In the genomic region with DNA sequence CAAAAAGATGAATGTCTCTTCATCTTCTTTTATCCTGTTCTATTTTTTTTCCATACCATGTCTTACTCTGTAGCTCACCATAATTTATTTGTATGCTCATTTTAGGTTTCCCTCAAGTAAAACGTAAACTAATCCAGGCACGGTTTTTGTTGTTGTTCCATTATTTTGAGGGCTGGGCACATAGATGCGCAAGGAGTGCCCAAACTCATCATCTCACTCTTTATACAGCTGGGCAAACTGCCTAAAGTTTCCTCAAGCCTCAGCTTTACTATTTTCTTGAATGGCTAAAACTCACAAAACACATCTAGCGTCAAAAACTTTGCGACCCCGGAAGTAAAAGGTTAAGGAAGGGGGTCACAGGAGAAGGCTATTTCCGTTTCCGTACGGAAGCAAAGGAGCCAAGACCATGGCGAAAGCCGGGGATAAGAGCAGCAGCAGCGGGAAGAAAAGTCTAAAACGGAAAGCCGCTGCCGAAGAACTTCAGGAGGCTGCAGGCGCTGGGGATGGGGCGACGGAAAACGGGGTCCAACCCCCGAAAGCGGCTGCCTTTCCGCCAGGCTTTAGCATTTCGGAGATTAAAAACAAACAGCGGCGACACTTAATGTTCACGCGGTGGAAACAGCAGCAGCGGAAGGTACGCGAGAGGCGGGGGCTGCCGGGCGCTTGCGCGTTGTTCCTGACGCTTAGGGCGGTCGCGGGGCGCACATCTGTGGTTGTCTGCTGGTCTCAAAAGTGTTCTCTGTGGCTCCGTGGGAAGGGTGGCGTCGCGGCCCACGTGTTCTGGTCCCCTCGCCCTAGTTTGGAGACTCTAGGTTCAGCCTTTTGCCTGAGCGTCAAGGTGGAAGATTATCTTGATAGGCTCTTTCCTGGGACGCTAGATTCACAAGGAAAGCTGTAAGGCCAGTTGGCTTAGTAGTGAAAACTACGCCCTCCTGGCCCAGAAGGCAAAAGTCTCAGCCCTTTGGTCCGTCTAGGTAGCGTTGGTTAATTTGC, we compare ENCODE assay signal across 8 cellular contexts. TPM values are rescaled to one million over a fixed set of nuclear protein-coding genes. Genes with fewer than 3 reads are reported as not detected.
DNase-seq lines count a peak whose midpoint lies in the region; ATAC-seq, FAIRE-seq and TF ChIP-seq lines count a peak whose summit lies in the region.

A gene with protein sequence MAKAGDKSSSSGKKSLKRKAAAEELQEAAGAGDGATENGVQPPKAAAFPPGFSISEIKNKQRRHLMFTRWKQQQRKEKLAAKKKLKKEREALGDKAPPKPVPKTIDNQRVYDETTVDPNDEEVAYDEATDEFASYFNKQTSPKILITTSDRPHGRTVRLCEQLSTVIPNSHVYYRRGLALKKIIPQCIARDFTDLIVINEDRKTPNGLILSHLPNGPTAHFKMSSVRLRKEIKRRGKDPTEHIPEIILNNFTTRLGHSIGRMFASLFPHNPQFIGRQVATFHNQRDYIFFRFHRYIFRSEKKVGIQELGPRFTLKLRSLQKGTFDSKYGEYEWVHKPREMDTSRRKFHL (plus strand): TSS at position 391 of the 993 bp plus-strand sequence. CDS start 16 bp downstream, at position 407.

- TF ChIP-seq POLR2A in HepG2 (IDR thresholded peaks at IDR 0.05; ENCODE audit: insufficient read depth in 1 of 2, low read depth in 2 of 2, low read length in 2 of 2) = peak; percentile 58 to 84

- intact Hi-C loops in HepG2 (cut with micrococcal nuclease; ENCODE audit: unreplicated experiment) = loop anchor here (1.0 to 10.0 kb wide), 2 partner anchors 62 to 404 kb away; no protein-coding TSS in a partner anchor

- TSS peak; percentile 88 for BruUV-seq in HepG2 (replicated peaks; lab: Mats Ljungman, UMichigan)

- peak within 1 kb of the TSS; percentile 86 to 97 (median 91) for H3K4me2 ChIP-seq in BLaER1 treated with 17β-estradiol and CSF1 and Interleukin-3, amounts not matched to agents 10 nM and 100 nM
- peak within 1 kb of the TSS; percentile 76 for H3K4me2 ChIP-seq in HepG2 (ENCODE audit: low read depth, low read length)

- DNase-seq in GM19240 (ENCODE audit: insufficient read length, low spot score) (peak; percentile 33), NCI-H524 treated with DMSO at 0.1 percent for 48 hours (lab: John Stamatoyannopoulos, UW) (peak; percentile 26), dermis blood vessel endothelial cell (peak; percentile 83), HepG2 (ENCODE audit: low spot score) (peak; percentile 82)
- DNase-seq in activated CD4-positive, alpha-beta T cell treated with anti-CD3 and anti-CD28 coated beads, Interleukin-2, amount 50 U/mL, for 24 hours (ENCODE audit: low read depth in 1 of 2, low spot score in 1 of 2) = peak; percentile 63 to 73
- peak; percentile 60 to 62 for DNase-seq in stimulated activated CD4-positive, alpha-beta T cell treated with anti-CD3 and anti-CD28 coated beads, Interleukin-2, amount 100 ng/mL, for 48 hours

- peaks cover 11 to 18% (median 16%) of the 10 kb centered on the region in 11 experiments for H3K9me3 ChIP-seq in BLaER1 treated with 17β-estradiol and CSF1 and Interleukin-3, amounts not matched to agents 10 nM and 100 nM (replicated peaks in 1 of 11)
- H3K9me3 ChIP-seq in HepG2 (ENCODE audit: low read length) = peaks cover 14% of the 10 kb centered on the region

- peak; percentile 74 for FAIRE-seq in HepG2 (lab: Jason Lieb, UNC)

- H3K27me3 ChIP-seq in BLaER1 treated with 17β-estradiol and CSF1 and Interleukin-3, amounts not matched to agents 10 nM and 100 nM = peaks cover 0 to 5% (median 0%) of the 10 kb centered on the region in 11 experiments; a peak in 3 of 22 replicates
- no peaks in the 10 kb centered on the region; a peak in 1 of 5 replicates for H3K27me3 ChIP-seq in HepG2 (ENCODE audit: control insufficient read depth in 1 of 2, insufficient read depth in 2 of 2, low read length in 2 of 2)

- POLR2A ChIA-PET in HepG2 (lab: Yijun Ruan, JAX) = interaction anchor here (0.8 to 3.5 kb wide), 5 partner anchors 13 to 95 kb away, joined by 3 to 22 read pairs (median 4); a partner anchor contains a TSS

- CTCF ChIA-PET in HepG2 (lab: Yijun Ruan, JAX; ENCODE audit: low intra/inter-chr PET ratio, low total read pairs) = no interaction called here

- ATAC-seq in HG03460 (IDR thresholded peaks at IDR 0.05; ENCODE audit: unreplicated experiment) (peak; percentile 94), HepG2 (peak; percentile 99)

- peaks cover 0 to 46% (median 28%) of the 10 kb centered on the region in 11 experiments; a peak in 13 of 22 replicates for H4K20me1 ChIP-seq in BLaER1 treated with 17β-estradiol and CSF1 and Interleukin-3, amounts not matched to agents 10 nM and 100 nM
- H4K20me1 ChIP-seq in HepG2 (ENCODE audit: insufficient read depth, low read length) = 0 out of 2 replicates have a peak, but pooled peaks cover 2% of the 10 kb centered on the region

- TF ChIP-seq RAD21 in HepG2 (CRISPR knock-in tag; IDR thresholded peaks at IDR 0.05) = peak; percentile 42; the same call in 1 of the 2 replicates

- H3K36me3 ChIP-seq in BLaER1 treated with 17β-estradiol and CSF1 and Interleukin-3, amounts not matched to agents 10 nM and 100 nM = peaks cover 23 to 36% (median 32%) of the 10 kb centered on the region in 11 experiments
- H3K36me3 ChIP-seq in HepG2 (replicated peaks in 1 of 2; ENCODE audit: control insufficient read depth in 1 of 2, insufficient read depth in 2 of 2, low read length in 2 of 2) = peaks cover 0 to 13% of the 10 kb centered on the region in 2 experiments; a peak in 4 of 5 replicates

- 5% methylated on average over 29 of the region's 51 CpGs for WGBS in HepG2 (ENCODE audit: low lambda C conversion rate)

- in situ Hi-C loops in HepG2 (cut with HindIII; ENCODE audit: extremely low pct_ligation_motif_present, low pct_unique_long_range_greater_than_20kb) = no loop called here

- H2AFZ ChIP-seq in HepG2 (ENCODE audit: low read length) = peak within 1 kb of the TSS; percentile 98

- H3K4me1 ChIP-seq in BLaER1 treated with 17β-estradiol and CSF1 and Interleukin-3, amounts not matched to agents 10 nM and 100 nM = peaks cover 12 to 27% (median 19%) of the 10 kb centered on the region in 10 experiments
- H3K4me1 ChIP-seq in HepG2 (ENCODE audit: insufficient read depth, low read length) = peaks cover 20% of the 10 kb centered on the region

- TF ChIP-seq CTCF in HepG2 (CRISPR knock-in tag; IDR thresholded peaks at IDR 0.05) = no peak

- peaks cover 23% of the 10 kb centered on the region for H3K79me2 ChIP-seq in HepG2 (ENCODE audit: insufficient read depth, low read length)

- H3K9ac ChIP-seq in BLaER1 treated with 17β-estradiol and CSF1 and Interleukin-3, amounts not matched to agents 10 nM and 100 nM = peak within 1 kb of the TSS; percentile 77 to 92 (median 87)
- peak within 1 kb of the TSS; percentile 83 for H3K9ac ChIP-seq in HepG2 (ENCODE audit: insufficient read depth, low read depth, low read length)

- TF ChIP-seq EP300 in HepG2 (IDR thresholded peaks at IDR 0.05; ENCODE audit: low read depth in 2 of 2, low read length in 2 of 2) = peak in 1 of 2 experiments; percentile 8; a peak in 1 of 4 replicates
- no peak for TF ChIP-seq EP300 in HepG2 (CRISPR knock-in tag; IDR thresholded peaks at IDR 0.05; ENCODE audit: borderline replicate concordance)

- peak within 1 kb of the TSS; percentile 83 to 95 (median 87) for H3K27ac ChIP-seq in BLaER1 treated with 17β-estradiol and CSF1 and Interleukin-3, amounts not matched to agents 10 nM and 100 nM
- peak within 1 kb of the TSS; percentile 86 for H3K27ac ChIP-seq in HepG2 (ENCODE audit: extremely low read length, insufficient read depth, low read length)

- H3K4me3 ChIP-seq in BLaER1 treated with 17β-estradiol and CSF1 and Interleukin-3, amounts not matched to agents 10 nM and 100 nM = peak within 1 kb of the TSS; percentile 72 to 89 (median 78)
- H3K4me3 ChIP-seq in HepG2 (replicated peaks in 1 of 3; ENCODE audit: insufficient read depth in 1 of 3, low read depth in 2 of 3, low read length in 3 of 3) = peak within 1 kb of the TSS; percentile 82 to 94 (median 93)

TF ChIP-seq in HepG2, 621 proteins besides CTCF, POLR2A, EP300 and RAD21 (continues in another document):
- TF ChIP-seq PRPF4 (IDR thresholded peaks at IDR 0.05; ENCODE audit: low read depth, low read length, poor library complexity, severe bottlenecking) = no peak
- TF ChIP-seq ZNF30 (CRISPR knock-in tag; IDR thresholded peaks at IDR 0.05) = no peak
- TF ChIP-seq HDAC1 (CRISPR knock-in tag; IDR thresholded peaks at IDR 0.05) = no peak
- 0 out of 2 replicates have a peak, but pooled peaks have one; percentile 60 for TF ChIP-seq ZSCAN22 (CRISPR knock-in tag; IDR thresholded peaks at IDR 0.05)
- 0 out of 2 replicates have a peak, but pooled peaks have one; percentile 47 for TF ChIP-seq HOXA5 (CRISPR knock-in tag; IDR thresholded peaks at IDR 0.05)
- no peak for TF ChIP-seq XRCC5 (optimal IDR thresholded peaks at IDR 0.05; ENCODE audit: low read length)

RNA-seq across cellular contexts. Expression of the gene that starts here (rescaled TPM):
- 32.7 and 36.2 TPM in 2 replicates for total RNA-seq in dermis blood vessel endothelial cell
- total RNA-seq in HepG2 (2016; rRNA removed; fragmentation: Illumina TruSeq; extraction: Trizol) = 39.0 and 58.4 TPM in 2 replicates
- total RNA-seq in HepG2 (2016; cell fraction: cytosol; rRNA removed; fragmentation: Illumina TruSeq; extraction: Trizol; ENCODE audit: low read depth) = 11.4 and 13.2 TPM in 2 replicates
- 41.0 and 60.2 TPM in 2 replicates for total RNA-seq in HepG2 (2016; cell fraction: insoluble cytoplasmic fraction; rRNA removed; fragmentation: Illumina TruSeq; extraction: Trizol)
- total RNA-seq in HepG2 (2016; cell fraction: membrane; rRNA removed; fragmentation: Illumina TruSeq; extraction: Trizol) = 14.7 and 18.8 TPM in 2 replicates
- total RNA-seq in HepG2 (2016; cell fraction: nucleus; rRNA removed; fragmentation: Illumina TruSeq; extraction: Trizol) = 23.2 and 24.9 TPM in 2 replicates
- 18.0 and 23.0 TPM in 2 replicates for polyA plus RNA-seq in HepG2 (2011; rRNA removed)
- 8.8 and 12.7 TPM in 2 replicates for polyA plus RNA-seq in HepG2 (2011; cell fraction: cytosol; rRNA removed)
- polyA plus RNA-seq in HepG2 (2011; cell fraction: nucleus; rRNA removed) = 5.6 and 6.2 TPM in 2 replicates
- polyA plus RNA-seq in HepG2 (2012) = 16.9 and 23.4 TPM in 2 replicates
- 7.7 and 8.5 TPM in 2 replicates for polyA plus RNA-seq in HepG2 (2016; cell fraction: cytosol; fragmentation: Illumina TruSeq; extraction: Trizol; ENCODE audit: low read depth)
- 63.0 and 69.9 TPM in 2 replicates for polyA plus RNA-seq in HepG2 (2016; cell fraction: insoluble cytoplasmic fraction; fragmentation: Illumina TruSeq; extraction: Trizol; ENCODE audit: low read depth)
- 8.8 and 11.0 TPM in 2 replicates for polyA plus RNA-seq in HepG2 (2016; cell fraction: membrane; fragmentation: Illumina TruSeq; extraction: Trizol; ENCODE audit: low read depth)
- polyA plus RNA-seq in HepG2 (2016; cell fraction: nucleus; fragmentation: Illumina TruSeq; extraction: Trizol; ENCODE audit: insufficient read depth, low read depth) = 31.5 and 32.8 TPM in 2 replicates
- polyA minus RNA-seq in HepG2 (2011; rRNA and poly(A)+ RNA removed; ENCODE audit: low replicate concordance) = 1.8 and 7.1 TPM in 2 replicates
- polyA minus RNA-seq in HepG2 (2011; cell fraction: cytosol; rRNA and poly(A)+ RNA removed) = 6.5 and 7.5 TPM in 2 replicates
- 18.3 and 21.5 TPM in 2 replicates for polyA minus RNA-seq in HepG2 (2011; cell fraction: nucleus; rRNA and poly(A)+ RNA removed)

Comparison
In these comparisons a context has a peak if more than half of its experiments do, and no peak if none do; other contexts are left out.
1. Peak in every context shown above with its lines: DNase-seq, ATAC-seq, H3K4me3 ChIP-seq and H3K27ac ChIP-seq.
2. DNase-seq: peak in every context shown above with its lines; median percentile 83 in dermis blood vessel endothelial cell; 82 in HepG2; 68 in activated CD4-positive, alpha-beta T cell treated with anti-CD3 and anti-CD28 coated beads, Interleukin-2, amount 50 U/mL, for 24 hours; 61 in stimulated activated CD4-positive, alpha-beta T cell treated with anti-CD3 and anti-CD28 coated beads, Interleukin-2, amount 100 ng/mL, for 48 hours; 33 in GM19240; 26 in NCI-H524 treated with DMSO at 0.1 percent for 48 hours.